In genomic region chr2:123495241-123495640, GRCh38 we compare ENCODE assay signal across 12 cellular contexts.
DNase-seq lines count a peak whose midpoint lies in the region; TF ChIP-seq lines count a peak whose summit lies in the region.
"Had no signal": no experiment of that assay in that cellular context is flagged by ENCODE, and none has a peak within 500 bp of the region (broad histone marks: within the 10 kb centered on the region; RNA-seq: fewer than 3 reads in every experiment).

No MANE protein-coding gene starts in this region.

- H2AFZ ChIP-seq in mammary epithelial cell (ENCODE audit: low read depth, low read length) = peak overlapping the region; percentile 15

- TF ChIP-seq POLR2A in lower leg skin (IDR thresholded peaks at IDR 0.05) = no peak

- H3K4me3 ChIP-seq in mammary epithelial cell (replicated peaks in 1 of 3; ENCODE audit: insufficient read depth in 1 of 3, low read depth in 2 of 3, low read length in 3 of 3) (no peak overlapping the region), fibroblast of mammary gland (ENCODE audit: control insufficient read depth, low read depth, low read length) (no peak overlapping the region), dorsolateral prefrontal cortex (no peak overlapping the region), lower leg skin (ENCODE audit: low read depth, poor library complexity, severe bottlenecking) (no peak overlapping the region)
- H3K4me3 ChIP-seq: BLaER1 treated with 17β-estradiol and CSF1 and Interleukin-3, amounts not matched to agents 10 nM and 100 nM had no signal

- H3K9me3 ChIP-seq in mammary epithelial cell (replicated peaks; ENCODE audit: insufficient read depth, low read length) = peaks cover 4% of the 10 kb centered on the region

- CTCF ChIA-PET in mammary epithelial cell (lab: Charles Lee; ENCODE audit: low non-redundant PET) = no interaction called here

- H3K79me2 ChIP-seq in mammary epithelial cell (ENCODE audit: insufficient read depth, low read length) = no peaks in the 10 kb centered on the region

- no peaks in the 10 kb centered on the region for H3K27me3 ChIP-seq in mammary epithelial cell (ENCODE audit: insufficient read depth, low read length)
- peaks cover 0 to 3% (median 0%) of the 10 kb centered on the region in 45 donors for H3K27me3 ChIP-seq in dorsolateral prefrontal cortex
- H3K27me3 ChIP-seq: BLaER1 treated with 17β-estradiol and CSF1 and Interleukin-3, amounts not matched to agents 10 nM and 100 nM had no signal

- WGBS in mammary epithelial cell (ENCODE audit: low coverage, missing lambda C conversion rate) = 48% methylated on average over 3 of the region's 3 CpGs
- WGBS in lower leg skin, 2 donors = 78% methylated on average over 3 of the region's 3 CpGs

- no peak for TF ChIP-seq RAD21 in Ishikawa (IDR thresholded peaks at IDR 0.05; ENCODE audit: low read depth)

- DNase-seq in NCI-H446 (lab: John Stamatoyannopoulos, UW) (peak; percentile 7 to 80), mammary epithelial cell (peak; percentile 25), fibroblast of mammary gland (ENCODE audit: low read depth) (peak; percentile 19), HT-29 (ENCODE audit: low spot score) (no peak), activated T-cell treated with anti-CD3 and anti-CD28 coated beads for 4 hours (no peak), dorsolateral prefrontal cortex (no peak), lower leg skin (ENCODE audit: low spot score in 2 of 2) (no peak)
- DNase-seq: Calu3; CD8-positive, alpha-beta T cell; H9 had no signal

- no peak overlapping the region for H3K4me2 ChIP-seq in mammary epithelial cell (ENCODE audit: insufficient read depth, low read depth, low read length)
- H3K4me2 ChIP-seq: BLaER1 treated with 17β-estradiol and CSF1 and Interleukin-3, amounts not matched to agents 10 nM and 100 nM had no signal

- TF ChIP-seq CTCF in mammary epithelial cell (conservative IDR thresholded peaks at IDR 0.05 in 1 of 2, IDR thresholded peaks at IDR 0.05 in 1 of 2; ENCODE audit: extremely low read depth in 1 of 2, insufficient read depth in 1 of 2, low read depth in 1 of 2, low read length in 2 of 2) = no peak
- no peak for TF ChIP-seq CTCF in fibroblast of mammary gland (conservative IDR thresholded peaks at IDR 0.05; ENCODE audit: control insufficient read depth, insufficient read depth, low read depth, low read length)
- no peak for TF ChIP-seq CTCF in dorsolateral prefrontal cortex (IDR thresholded peaks at IDR 0.05 in 54 of 56, conservative IDR thresholded peaks at IDR 0.05 in 2 of 56; ENCODE audit: low read depth in 1 of 56, partially characterized antibody in 56 of 56)
- TF ChIP-seq CTCF in lower leg skin (IDR thresholded peaks at IDR 0.05) = no peak

- no peak; the same call in 1 of the 2 replicates for TF ChIP-seq EP300 in Ishikawa (IDR thresholded peaks at IDR 0.05; ENCODE audit: borderline replicate concordance)

- H3K27ac ChIP-seq in mammary epithelial cell (ENCODE audit: insufficient read depth, low read depth, low read length) (no peak overlapping the region), dorsolateral prefrontal cortex (no peak overlapping the region)

- H4K20me1 ChIP-seq in mammary epithelial cell (ENCODE audit: insufficient read depth, low read length) = no peaks in the 10 kb centered on the region
- H4K20me1 ChIP-seq: BLaER1 treated with 17β-estradiol and CSF1 and Interleukin-3, amounts not matched to agents 10 nM and 100 nM had no signal

- peaks cover 4% of the 10 kb centered on the region for H3K4me1 ChIP-seq in mammary epithelial cell (ENCODE audit: insufficient read depth, low read length)

- in situ Hi-C loops in mammary epithelial cell (cut with MboI; ENCODE audit: low sequenced_read_pairs in 2 of 2) = no loop called here

- dilution Hi-C loops in mammary epithelial cell (cut with HindIII; ENCODE audit: low sequenced_read_pairs) = no loop called here

- intact Hi-C loops in mammary epithelial cell (cut with micrococcal nuclease) = no loop called here
- intact Hi-C loops in dorsolateral prefrontal cortex (cut with DNase I) = no loop called here
- intact Hi-C loops in lower leg skin (cut with DNase I; ENCODE audit: low total_unique reads) = no loop called here

- BruUV-seq in mammary epithelial cell (replicated peaks; lab: Mats Ljungman, UMichigan) = no TSS peak

- no peak overlapping the region for H3K9ac ChIP-seq in mammary epithelial cell (ENCODE audit: insufficient read depth, low read length)
- H3K9ac ChIP-seq: BLaER1 treated with 17β-estradiol and CSF1 and Interleukin-3, amounts not matched to agents 10 nM and 100 nM had no signal

- no peaks in the 10 kb centered on the region for H3K36me3 ChIP-seq in mammary epithelial cell (ENCODE audit: insufficient read depth, low read length)
- H3K36me3 ChIP-seq: BLaER1 treated with 17β-estradiol and CSF1 and Interleukin-3, amounts not matched to agents 10 nM and 100 nM had no signal

TF ChIP-seq in Ishikawa, 13 proteins besides CTCF, POLR2A, EP300 and RAD21:
- TF ChIP-seq ZBTB7A (IDR thresholded peaks at IDR 0.05; ENCODE audit: low read depth) = no peak
- TF ChIP-seq USF1 (IDR thresholded peaks at IDR 0.05) = 0 out of 2 replicates have a peak, but pooled peaks have one; percentile 9
- TF ChIP-seq TCF12 (IDR thresholded peaks at IDR 0.05; ENCODE audit: low read depth) = no peak
- TF ChIP-seq YY1 (IDR thresholded peaks at IDR 0.05; ENCODE audit: low read depth) = no peak
- TF ChIP-seq EGR1 (IDR thresholded peaks at IDR 0.05) = no peak
- no peak for TF ChIP-seq REST (IDR thresholded peaks at IDR 0.05; ENCODE audit: low read depth)
- no peak for TF ChIP-seq CEBPB (IDR thresholded peaks at IDR 0.05)

Comparison
In these comparisons a context has a peak if more than half of its experiments do, and no peak if none do; other contexts are left out.
1. DNase-seq: peak in NCI-H446 (2 of 2), mammary epithelial cell (single experiment) and fibroblast of mammary gland (single experiment); none in HT-29 (single experiment), activated T-cell treated with anti-CD3 and anti-CD28 coated beads for 4 hours (single experiment), dorsolateral prefrontal cortex (0 of 10) and lower leg skin (0 of 2).